1 cellular context compared by ENCODE assay signal in the genomic region with DNA sequence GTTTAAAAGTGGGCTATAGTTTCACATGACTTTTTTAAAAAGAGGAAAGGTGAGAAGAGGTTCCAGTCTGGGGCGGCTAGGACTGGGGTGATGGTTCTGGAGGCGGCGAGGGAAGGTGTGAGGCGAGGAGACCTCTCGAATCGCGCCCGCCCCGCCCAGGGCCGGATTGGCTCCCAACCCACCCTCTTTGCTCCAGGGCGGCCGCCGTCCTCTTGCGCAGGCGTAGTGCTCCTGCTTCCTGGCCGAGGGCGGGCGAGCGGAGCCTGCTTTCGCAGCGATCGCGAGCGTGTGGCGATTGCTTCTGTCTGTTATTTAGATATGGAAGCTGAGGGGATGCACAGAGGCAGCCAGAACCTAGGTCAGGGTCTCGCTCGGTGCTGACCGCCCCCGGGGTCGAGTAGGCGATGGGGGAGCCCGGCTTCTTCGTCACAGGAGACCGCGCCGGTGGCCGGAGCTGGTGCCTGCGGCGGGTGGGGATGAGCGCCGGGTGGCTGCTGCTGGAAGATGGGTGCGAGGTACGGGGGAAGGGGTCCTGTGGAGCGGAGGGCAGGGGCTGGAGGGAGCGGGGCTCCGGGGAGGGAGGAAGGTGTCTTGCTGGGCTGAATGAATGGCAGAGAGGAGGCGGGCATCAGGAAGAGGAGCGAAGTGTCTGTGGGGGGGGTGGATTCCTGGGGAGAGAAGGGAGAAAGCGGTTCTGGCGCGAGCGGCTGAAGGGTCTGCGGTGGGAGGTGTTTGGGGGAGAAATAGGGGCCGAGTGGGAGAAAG.
TF ChIP-seq lines count a peak whose summit lies in the region.

A gene with protein sequence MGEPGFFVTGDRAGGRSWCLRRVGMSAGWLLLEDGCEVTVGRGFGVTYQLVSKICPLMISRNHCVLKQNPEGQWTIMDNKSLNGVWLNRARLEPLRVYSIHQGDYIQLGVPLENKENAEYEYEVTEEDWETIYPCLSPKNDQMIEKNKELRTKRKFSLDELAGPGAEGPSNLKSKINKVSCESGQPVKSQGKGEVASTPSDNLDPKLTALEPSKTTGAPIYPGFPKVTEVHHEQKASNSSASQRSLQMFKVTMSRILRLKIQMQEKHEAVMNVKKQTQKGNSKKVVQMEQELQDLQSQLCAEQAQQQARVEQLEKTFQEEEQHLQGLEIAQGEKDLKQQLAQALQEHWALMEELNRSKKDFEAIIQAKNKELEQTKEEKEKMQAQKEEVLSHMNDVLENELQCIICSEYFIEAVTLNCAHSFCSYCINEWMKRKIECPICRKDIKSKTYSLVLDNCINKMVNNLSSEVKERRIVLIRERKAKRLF (plus strand): TSS at position 223 of the 765 bp plus-strand sequence. CDS start 182 bp downstream, at position 405.

TF ChIP-seq in HepG2, 621 proteins besides CTCF, POLR2A, EP300 and RAD21 (continued from another document):
- TF ChIP-seq, protein P1, sequence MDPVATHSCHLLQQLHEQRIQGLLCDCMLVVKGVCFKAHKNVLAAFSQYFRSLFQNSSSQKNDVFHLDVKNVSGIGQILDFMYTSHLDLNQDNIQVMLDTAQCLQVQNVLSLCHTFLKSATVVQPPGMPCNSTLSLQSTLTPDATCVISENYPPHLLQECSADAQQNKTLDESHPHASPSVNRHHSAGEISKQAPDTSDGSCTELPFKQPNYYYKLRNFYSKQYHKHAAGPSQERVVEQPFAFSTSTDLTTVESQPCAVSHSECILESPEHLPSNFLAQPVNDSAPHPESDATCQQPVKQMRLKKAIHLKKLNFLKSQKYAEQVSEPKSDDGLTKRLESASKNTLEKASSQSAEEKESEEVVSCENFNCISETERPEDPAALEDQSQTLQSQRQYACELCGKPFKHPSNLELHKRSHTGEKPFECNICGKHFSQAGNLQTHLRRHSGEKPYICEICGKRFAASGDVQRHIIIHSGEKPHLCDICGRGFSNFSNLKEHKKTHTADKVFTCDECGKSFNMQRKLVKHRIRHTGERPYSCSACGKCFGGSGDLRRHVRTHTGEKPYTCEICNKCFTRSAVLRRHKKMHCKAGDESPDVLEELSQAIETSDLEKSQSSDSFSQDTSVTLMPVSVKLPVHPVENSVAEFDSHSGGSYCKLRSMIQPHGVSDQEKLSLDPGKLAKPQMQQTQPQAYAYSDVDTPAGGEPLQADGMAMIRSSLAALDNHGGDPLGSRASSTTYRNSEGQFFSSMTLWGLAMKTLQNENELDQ (CRISPR knock-in tag; IDR thresholded peaks at IDR 0.05; ENCODE audit: borderline replicate concordance), result no peak
- TF ChIP-seq ZC3H13 (CRISPR knock-in tag; IDR thresholded peaks at IDR 0.05), result peak; percentile 79; the same call in 1 of the 2 replicates
- TF ChIP-seq, protein P2, sequence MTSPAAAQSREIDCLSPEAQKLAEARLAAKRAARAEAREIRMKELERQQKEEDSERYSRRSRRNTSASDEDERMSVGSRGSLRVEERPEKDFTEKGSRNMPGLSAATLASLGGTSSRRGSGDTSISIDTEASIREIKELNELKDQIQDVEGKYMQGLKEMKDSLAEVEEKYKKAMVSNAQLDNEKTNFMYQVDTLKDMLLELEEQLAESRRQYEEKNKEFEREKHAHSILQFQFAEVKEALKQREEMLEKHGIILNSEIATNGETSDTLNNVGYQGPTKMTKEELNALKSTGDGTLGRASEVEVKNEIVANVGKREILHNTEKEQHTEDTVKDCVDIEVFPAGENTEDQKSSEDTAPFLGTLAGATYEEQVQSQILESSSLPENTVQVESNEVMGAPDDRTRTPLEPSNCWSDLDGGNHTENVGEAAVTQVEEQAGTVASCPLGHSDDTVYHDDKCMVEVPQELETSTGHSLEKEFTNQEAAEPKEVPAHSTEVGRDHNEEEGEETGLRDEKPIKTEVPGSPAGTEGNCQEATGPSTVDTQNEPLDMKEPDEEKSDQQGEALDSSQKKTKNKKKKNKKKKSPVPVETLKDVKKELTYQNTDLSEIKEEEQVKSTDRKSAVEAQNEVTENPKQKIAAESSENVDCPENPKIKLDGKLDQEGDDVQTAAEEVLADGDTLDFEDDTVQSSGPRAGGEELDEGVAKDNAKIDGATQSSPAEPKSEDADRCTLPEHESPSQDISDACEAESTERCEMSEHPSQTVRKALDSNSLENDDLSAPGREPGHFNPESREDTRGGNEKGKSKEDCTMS (CRISPR knock-in tag; conservative IDR thresholded peaks at IDR 0.05), result no peak
- no peak for TF ChIP-seq TBL1XR1 (IDR thresholded peaks at IDR 0.05; ENCODE audit: borderline replicate concordance, low read length, partially characterized antibody)
- no peak for TF ChIP-seq SSRP1 (CRISPR knock-in tag; IDR thresholded peaks at IDR 0.05)
- TF ChIP-seq, protein P3, sequence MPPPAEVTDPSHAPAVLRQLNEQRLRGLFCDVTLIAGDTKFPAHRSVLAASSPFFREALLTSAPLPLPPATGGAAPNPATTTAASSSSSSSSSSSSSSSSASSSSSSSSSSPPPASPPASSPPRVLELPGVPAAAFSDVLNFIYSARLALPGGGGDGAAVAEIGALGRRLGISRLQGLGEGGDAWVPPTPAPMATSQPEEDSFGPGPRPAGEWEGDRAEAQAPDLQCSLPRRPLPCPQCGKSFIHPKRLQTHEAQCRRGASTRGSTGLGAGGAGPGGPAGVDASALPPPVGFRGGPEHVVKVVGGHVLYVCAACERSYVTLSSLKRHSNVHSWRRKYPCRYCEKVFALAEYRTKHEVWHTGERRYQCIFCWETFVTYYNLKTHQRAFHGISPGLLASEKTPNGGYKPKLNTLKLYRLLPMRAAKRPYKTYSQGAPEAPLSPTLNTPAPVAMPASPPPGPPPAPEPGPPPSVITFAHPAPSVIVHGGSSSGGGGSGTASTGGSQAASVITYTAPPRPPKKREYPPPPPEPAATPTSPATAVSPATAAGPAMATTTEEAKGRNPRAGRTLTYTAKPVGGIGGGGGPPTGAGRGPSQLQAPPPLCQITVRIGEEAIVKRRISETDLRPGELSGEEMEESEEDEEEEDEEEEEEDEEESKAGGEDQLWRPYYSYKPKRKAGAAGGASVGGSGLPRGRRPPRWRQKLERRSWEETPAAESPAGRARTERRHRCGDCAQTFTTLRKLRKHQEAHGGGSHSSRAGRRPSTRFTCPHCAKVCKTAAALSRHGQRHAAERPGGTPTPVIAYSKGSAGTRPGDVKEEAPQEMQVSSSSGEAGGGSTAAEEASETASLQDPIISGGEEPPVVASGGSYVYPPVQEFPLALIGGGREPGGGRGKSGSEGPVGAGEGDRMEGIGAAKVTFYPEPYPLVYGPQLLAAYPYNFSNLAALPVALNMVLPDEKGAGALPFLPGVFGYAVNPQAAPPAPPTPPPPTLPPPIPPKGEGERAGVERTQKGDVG (CRISPR knock-in tag; IDR thresholded peaks at IDR 0.05; ENCODE audit: borderline replicate concordance), result peak; percentile 49; the same call in 1 of the 2 replicates
- TF ChIP-seq ZNF335 (CRISPR knock-in tag; IDR thresholded peaks at IDR 0.05), result no peak
- no peak for TF ChIP-seq CEBPB (IDR thresholded peaks at IDR 0.05; ENCODE audit: borderline replicate concordance, low read depth, low read length)
- peak; percentile 63 for TF ChIP-seq MED1 (CRISPR knock-in tag; IDR thresholded peaks at IDR 0.05)
